ENCODE assay signal across 1 cellular context in the genomic region with DNA sequence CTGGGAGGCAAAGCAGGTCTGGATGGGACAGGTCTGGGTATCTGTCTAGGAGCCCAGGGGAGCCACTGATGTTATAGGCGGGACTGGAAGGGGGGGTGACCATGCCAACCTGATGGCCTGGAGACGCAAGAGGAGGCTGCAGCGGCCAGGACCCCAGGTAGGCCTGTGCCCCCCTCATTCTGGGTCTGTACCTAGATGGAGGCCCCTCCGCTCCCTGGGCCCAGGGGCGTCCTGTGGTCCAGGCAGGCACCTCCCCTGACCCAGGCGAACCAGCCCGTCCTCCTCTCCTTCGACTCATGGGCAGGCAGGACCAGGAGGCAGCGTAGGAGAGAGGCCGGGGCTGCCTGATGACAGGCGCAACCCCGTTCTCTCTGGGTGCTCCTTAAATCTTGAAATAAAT.
TF ChIP-seq lines count a peak whose summit lies in the region.

No MANE protein-coding gene starts in this region.

TF ChIP-seq in H1, 55 proteins besides CTCF, POLR2A, EP300 and RAD21 (continued from another document):
- TF ChIP-seq CHD2 (IDR thresholded peaks at IDR 0.05; ENCODE audit: low read length) (no peak), TAF7 (optimal IDR thresholded peaks at IDR 0.05; ENCODE audit: borderline replicate concordance, low read depth, low read length) (no peak), TCF12 (IDR thresholded peaks at IDR 0.05; ENCODE audit: low read depth, low read length) (no peak), NRF1 (IDR thresholded peaks at IDR 0.05; ENCODE audit: low read depth, low read length) (no peak)
